In the genomic region with DNA sequence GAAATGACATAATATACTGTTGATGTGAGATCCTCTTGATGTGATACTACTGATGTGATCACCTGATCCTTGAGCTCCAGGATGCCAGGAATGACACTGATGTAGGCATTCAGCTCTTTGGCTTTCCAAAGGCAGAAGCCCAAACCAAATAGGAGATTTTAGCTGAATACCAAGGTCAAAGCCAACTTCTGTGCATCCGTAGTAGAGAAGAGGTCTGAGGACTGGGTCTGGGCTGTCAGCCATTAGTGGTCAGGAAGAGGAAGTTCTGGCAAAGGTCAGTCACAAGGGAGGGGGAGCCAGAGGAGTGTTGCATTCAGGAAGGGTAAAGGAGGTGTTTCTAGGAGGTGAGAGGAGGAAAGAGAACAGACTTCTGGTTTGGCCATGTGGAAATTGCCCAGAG, we compare ENCODE assay signal across 17 cellular contexts. TPM values are rescaled to one million over a fixed set of nuclear protein-coding genes. Genes with fewer than 3 reads are reported as not detected.
DNase-seq lines count a peak whose midpoint lies in the region.
"Had no signal": no experiment of that assay in that cellular context is flagged by ENCODE, and none has a peak within 500 bp of the region (broad histone marks: within the 10 kb centered on the region; RNA-seq: fewer than 3 reads in every experiment).

No MANE protein-coding gene starts in this region.

- DNase-seq in CD1c-positive myeloid dendritic cell (ENCODE audit: extremely low spot score) (peak; percentile 62), NOMO-1 treated with dmso at 0.1 percent for 144 hours (lab: John Stamatoyannopoulos, UW; ENCODE audit: unreplicated experiment) (peak; percentile 38), dermis microvascular lymphatic vessel endothelial cell (ENCODE audit: low read depth in 2 of 2) (peak; percentile 50 to 63), medulla oblongata (ENCODE audit: extremely low spot score) (peak; percentile 52), HuH-7.5 (ENCODE audit: low spot score) (no peak), midbrain (lab: John Stamatoyannopoulos, UW) (no peak), NCI-H2107 treated with DMSO at 0.1 percent for 48 hours (lab: John Stamatoyannopoulos, UW; ENCODE audit: unreplicated experiment) (no peak)
- no peak for DNase-seq in stimulated activated CD4-positive, alpha-beta T cell treated with anti-CD3 and anti-CD28 coated beads, Interleukin-2, amount 100 ng/mL, for 24 hours
- DNase-seq: activated naive CD8-positive, alpha-beta T cell treated with anti-CD3 and anti-CD28 coated beads, Interleukin-2, amount 10 ng/mL, durations not matched to agents 7 days and 5 days; activated T-cell treated with anti-CD3 and anti-CD28 coated beads, Interleukin-2, amount 50 U/mL, for 1 hour; Calu3; immature natural killer cell; NCI-H345; occipital lobe; stimulated activated naive CD8-positive, alpha-beta T cell treated with anti-CD3 and anti-CD28 coated beads, Interleukin-15, Interleukin-2, amounts not matched to agents 100 U/mL and 50 U/mL, for 24 hours; T-helper 9 cell had no signal

RNA-seq across cellular contexts. Expression of gene PARVG, which starts 53.4 kb away (rescaled TPM):
- total RNA-seq in dermis microvascular lymphatic vessel endothelial cell: under 0.01 and 0.25 TPM in 2 replicates
- total RNA-seq: Calu3, glomerular endothelial cell had no signal

Comparison
In these comparisons a context has a peak if more than half of its experiments do, and no peak if none do; other contexts are left out.
1. DNase-seq: peak in CD1c-positive myeloid dendritic cell (single experiment), NOMO-1 treated with dmso at 0.1 percent for 144 hours (single experiment), dermis microvascular lymphatic vessel endothelial cell (2 of 2) and medulla oblongata (single experiment); none in HuH-7.5 (single experiment), midbrain (single experiment), NCI-H2107 treated with DMSO at 0.1 percent for 48 hours (single experiment) and stimulated activated CD4-positive, alpha-beta T cell treated with anti-CD3 and anti-CD28 coated beads, Interleukin-2, amount 100 ng/mL, for 24 hours (0 of 2).